ENCODE assay signal across 19 cellular contexts in genomic region chr16:84749815-84750214, GRCh38. TPM values are rescaled to one million over a fixed set of nuclear protein-coding genes. Genes with fewer than 3 reads are reported as not detected.
DNase-seq lines count a peak whose midpoint lies in the region; ATAC-seq and TF ChIP-seq lines count a peak whose summit lies in the region.
"Had no signal": no experiment of that assay in that cellular context is flagged by ENCODE, and none has a peak within 500 bp of the region (broad histone marks: within the 10 kb centered on the region; RNA-seq: fewer than 3 reads in every experiment).

No MANE protein-coding gene starts in this region.

- peak overlapping the region; percentile 19 for H3K27ac Mint-ChIP-seq in MCF 10A (ENCODE audit: low read depth, unreplicated experiment)
- H3K27ac Mint-ChIP-seq: activated CD4-positive, alpha-beta T cell treated with anti-CD3 and anti-CD28 coated beads, Interleukin-2, amount 10 ng/mL, durations not matched to agents 7 days and 5 days had no signal

- ATAC-seq in upper lobe of left lung (ENCODE audit: low FRiP score in 2 of 2) (no peak), HG02588 (IDR thresholded peaks at IDR 0.05; ENCODE audit: unreplicated experiment) (no peak)

- no peak overlapping the region for H3K27ac ChIP-seq in mammary epithelial cell (ENCODE audit: insufficient read depth, low read depth, low read length)
- peak overlapping the region; percentile 37 to 40 for H3K27ac ChIP-seq in mucosa of rectum (ENCODE audit: low read depth in 2 of 2, low read length in 2 of 2)
- H3K27ac ChIP-seq in upper lobe of left lung = peak overlapping the region in 3 of 4 donors; percentile 22 to 72 (median 61)
- H3K27ac ChIP-seq: KMS-11 had no signal

- no peak overlapping the region for H3K4me3 Mint-ChIP-seq in MCF 10A (ENCODE audit: unreplicated experiment)
- H3K4me3 Mint-ChIP-seq: activated CD4-positive, alpha-beta T cell treated with anti-CD3 and anti-CD28 coated beads, Interleukin-2, amount 10 ng/mL, durations not matched to agents 7 days and 5 days had no signal

- H3K36me3 Mint-ChIP-seq in MCF 10A (ENCODE audit: insufficient read depth, unreplicated experiment) = peaks cover 34% of the 10 kb centered on the region

- no peaks in the 10 kb centered on the region for H4K20me1 ChIP-seq in mammary epithelial cell (ENCODE audit: insufficient read depth, low read length)

- H3K4me1 ChIP-seq in mammary epithelial cell (ENCODE audit: insufficient read depth, low read length) (peaks cover 28% of the 10 kb centered on the region), mucosa of rectum (ENCODE audit: control insufficient read depth in 2 of 2, insufficient read depth in 2 of 2, low read length in 2 of 2) (peaks cover 5 to 15% of the 10 kb centered on the region in 2 donors), upper lobe of left lung (peaks cover 7 to 30% (median 26%) of the 10 kb centered on the region in 4 donors)

- BruUV-seq in MCF 10A (replicated peaks; lab: Mats Ljungman, UMichigan) = no TSS peak
- BruUV-seq in mammary epithelial cell (replicated peaks; lab: Mats Ljungman, UMichigan) = no TSS peak

- no peaks in the 10 kb centered on the region for H3K27me3 Mint-ChIP-seq in MCF 10A (ENCODE audit: insufficient read depth, unreplicated experiment)
- H3K27me3 Mint-ChIP-seq: activated CD4-positive, alpha-beta T cell treated with anti-CD3 and anti-CD28 coated beads, Interleukin-2, amount 10 ng/mL, durations not matched to agents 7 days and 5 days; CD4-positive, CD25-positive, alpha-beta regulatory T cell had no signal

- peaks cover 85% of the 10 kb centered on the region for H3K79me2 ChIP-seq in mammary epithelial cell (ENCODE audit: insufficient read depth, low read length)

- no peaks in the 10 kb centered on the region for H3K9me3 Mint-ChIP-seq in MCF 10A (ENCODE audit: unreplicated experiment)
- H3K9me3 Mint-ChIP-seq: activated CD4-positive, alpha-beta T cell treated with anti-CD3 and anti-CD28 coated beads, Interleukin-2, amount 10 ng/mL, durations not matched to agents 7 days and 5 days; CD4-positive, CD25-positive, alpha-beta regulatory T cell had no signal

- H3K36me3 ChIP-seq in mammary epithelial cell (ENCODE audit: insufficient read depth, low read length) (peaks cover 4% of the 10 kb centered on the region), mucosa of rectum (ENCODE audit: control insufficient read depth in 2 of 2, insufficient read depth in 2 of 2, low read length in 2 of 2) (peaks cover 5 to 17% of the 10 kb centered on the region in 2 donors), upper lobe of left lung (peaks cover 0 to 17% (median 8%) of the 10 kb centered on the region in 4 donors)
- H3K36me3 ChIP-seq: neutrophil had no signal

- TF ChIP-seq POLR2A in upper lobe of left lung (IDR thresholded peaks at IDR 0.05) = no peak

- H3K4me1 Mint-ChIP-seq in MCF 10A (ENCODE audit: insufficient read depth, unreplicated experiment) = peaks cover 18% of the 10 kb centered on the region

- POLR2A ChIA-PET in MCF 10A (lab: Yijun Ruan, JAX) = interaction anchor here (0.6 to 0.8 kb wide), 2 partner anchors 15 to 77 kb away, joined by 3 to 4 read pairs; no protein-coding TSS in a partner anchor

- CTCF ChIA-PET in MCF 10A (lab: Yijun Ruan, JAX) (interaction anchor here (0.7 to 9.7 kb wide), 5 partner anchors 11 to 239 kb away, joined by 4 to 128 read pairs (median 5); no protein-coding TSS in a partner anchor), mammary epithelial cell (lab: Charles Lee; ENCODE audit: low non-redundant PET) (no interaction called here)

- H3K4me3 ChIP-seq in mammary epithelial cell (replicated peaks in 1 of 3; ENCODE audit: insufficient read depth in 1 of 3, low read depth in 2 of 3, low read length in 3 of 3) = no peak overlapping the region
- H3K4me3 ChIP-seq in mucosa of rectum (ENCODE audit: low read length in 2 of 2) = no peak overlapping the region
- no peak overlapping the region for H3K4me3 ChIP-seq in upper lobe of left lung
- H3K4me3 ChIP-seq: Peyer's patch had no signal

- TF ChIP-seq CTCF in MCF 10A (IDR thresholded peaks at IDR 0.05; ENCODE audit: unreplicated experiment) (no peak), mammary epithelial cell (conservative IDR thresholded peaks at IDR 0.05 in 1 of 2, IDR thresholded peaks at IDR 0.05 in 1 of 2; ENCODE audit: extremely low read depth in 1 of 2, insufficient read depth in 1 of 2, low read depth in 1 of 2, low read length in 2 of 2) (no peak), upper lobe of left lung (IDR thresholded peaks at IDR 0.05) (no peak)

- no peak overlapping the region for H3K4me2 ChIP-seq in mammary epithelial cell (ENCODE audit: insufficient read depth, low read depth, low read length)
- H3K4me2 ChIP-seq: KMS-11 had no signal

- H3K27me3 ChIP-seq in mammary epithelial cell (ENCODE audit: insufficient read depth, low read length) (no peaks in the 10 kb centered on the region), mucosa of rectum (ENCODE audit: control insufficient read depth in 2 of 2, insufficient read depth in 2 of 2, low read length in 2 of 2) (no peaks in the 10 kb centered on the region), upper lobe of left lung (no peaks in the 10 kb centered on the region)
- H3K27me3 ChIP-seq: neutrophil, Peyer's patch had no signal

- DNase-seq in MCF 10A (ENCODE audit: unreplicated experiment) = no peak
- no peak for DNase-seq in mammary epithelial cell
- DNase-seq in epidermal melanocyte (ENCODE audit: insufficient read length, low spot score) = peak; percentile 48
- DNase-seq in upper lobe of left lung = no peak
- no peak for DNase-seq in activated naive CD4-positive, alpha-beta T cell (lab: John Stamatoyannopoulos, UW)
- DNase-seq in central memory CD4-positive, alpha-beta T cell = no peak
- DNase-seq: activated CD4-positive, alpha-beta T cell treated with anti-CD3 and anti-CD28 coated beads, Interleukin-2, amount 10 ng/mL, durations not matched to agents 7 days and 5 days; activated naive CD4-positive, alpha-beta T cell treated with anti-CD3 and anti-CD28 coated beads, Interleukin-2, amount 50 U/mL, for 16 hours; CD4-positive, CD25-positive, alpha-beta regulatory T cell; DMS79; NCI-H1105; NCI-H2171; NCI-H748 treated with DMSO at 0.1 percent for 48 hours; Peyer's patch; stimulated activated CD4-positive, alpha-beta T cell treated with anti-CD3 and anti-CD28 coated beads, Interleukin-4, amount 100 ng/mL, for 4 hours had no signal

- 93% methylated on average over 8 of the region's 8 CpGs for WGBS in mammary epithelial cell (ENCODE audit: low coverage, missing lambda C conversion rate)
- WGBS in upper lobe of left lung, 2 donors = 56 to 58% methylated on average over 8 of the region's 8 CpGs

- in situ Hi-C loops in mammary epithelial cell (cut with MboI; ENCODE audit: low sequenced_read_pairs in 2 of 2) = loop anchor here in 1 of 2 donors (10.0 kb wide), 1 partner anchor 215 kb away; no protein-coding TSS in a partner anchor

- H3K9ac ChIP-seq in mammary epithelial cell (ENCODE audit: insufficient read depth, low read length) (no peak overlapping the region), mucosa of rectum (ENCODE audit: low read depth in 1 of 2, low read length in 2 of 2) (no peak overlapping the region)
- H3K9ac ChIP-seq: KMS-11 had no signal

- no peaks in the 10 kb centered on the region for H3K9me3 ChIP-seq in mammary epithelial cell (replicated peaks; ENCODE audit: insufficient read depth, low read length)
- no peaks in the 10 kb centered on the region for H3K9me3 ChIP-seq in mucosa of rectum (ENCODE audit: control insufficient read depth in 2 of 2, low read length in 2 of 2)
- H3K9me3 ChIP-seq in upper lobe of left lung = no peaks in the 10 kb centered on the region
- H3K9me3 ChIP-seq: neutrophil, Peyer's patch had no signal

- intact Hi-C loops in MCF 10A (cut with micrococcal nuclease) (loop anchor here (10.0 kb wide), 1 partner anchor 335 kb away; no protein-coding TSS in a partner anchor), mammary epithelial cell (cut with micrococcal nuclease) (no loop called here)

- no peak overlapping the region for H2AFZ ChIP-seq in mammary epithelial cell (ENCODE audit: low read depth, low read length)

- no peak for TF ChIP-seq EP300 in upper lobe of left lung (IDR thresholded peaks at IDR 0.05)

- dilution Hi-C loops in mammary epithelial cell (cut with HindIII; ENCODE audit: low sequenced_read_pairs) = loop anchor here (10.0 kb wide), 1 partner anchor 195 kb away; no protein-coding TSS in a partner anchor

RNA-seq across cellular contexts. Expression of gene USP10, which starts 50.0 kb away (rescaled TPM):
- total RNA-seq in MCF 10A (2022) (114 and 129 TPM in 2 replicates), mammary epithelial cell (100 to 1,000 TPM in 1 of 2 donors, 10 to 100 TPM in 1; 60.5 to 111 TPM), upper lobe of left lung (10 to 100 TPM; 40.9 to 64.7 (median 51.5) TPM)
- polyA plus RNA-seq in mammary epithelial cell = 82.9 TPM
- polyA minus RNA-seq in mammary epithelial cell = 390 TPM
